ENCODE assay signal across 1 cellular context in the genomic region with DNA sequence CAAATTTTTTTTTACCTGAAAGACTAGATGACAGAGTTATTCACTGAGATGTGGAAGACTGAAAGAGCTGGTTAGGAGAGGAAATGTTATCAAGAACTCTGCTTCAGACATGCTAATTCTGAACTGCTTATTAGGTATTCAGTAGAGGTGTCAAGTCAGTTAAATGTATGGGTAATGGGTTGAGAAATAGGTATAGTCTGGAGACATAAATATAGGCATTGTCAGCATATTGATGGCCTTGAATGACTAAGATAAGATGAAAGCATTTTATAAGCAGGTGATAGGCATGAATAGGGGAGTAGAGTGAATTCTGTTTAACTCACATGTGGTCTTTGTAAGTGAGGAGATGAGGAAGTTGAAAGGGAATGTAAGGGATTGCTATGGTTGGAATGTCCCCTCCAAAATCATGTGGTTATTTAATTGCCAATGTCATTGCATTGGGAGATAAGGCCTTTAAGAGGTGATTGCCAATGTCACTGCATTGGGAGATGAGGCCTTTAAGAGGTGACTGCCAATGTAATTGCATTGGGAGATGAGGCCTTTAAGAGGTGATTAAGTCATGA.
TF ChIP-seq lines count a peak whose summit lies in the region.

No MANE protein-coding gene starts in this region.

TF ChIP-seq in GM23338, 12 proteins besides CTCF, POLR2A, EP300 and RAD21 (continued from another document):
- TF ChIP-seq, protein P1, sequence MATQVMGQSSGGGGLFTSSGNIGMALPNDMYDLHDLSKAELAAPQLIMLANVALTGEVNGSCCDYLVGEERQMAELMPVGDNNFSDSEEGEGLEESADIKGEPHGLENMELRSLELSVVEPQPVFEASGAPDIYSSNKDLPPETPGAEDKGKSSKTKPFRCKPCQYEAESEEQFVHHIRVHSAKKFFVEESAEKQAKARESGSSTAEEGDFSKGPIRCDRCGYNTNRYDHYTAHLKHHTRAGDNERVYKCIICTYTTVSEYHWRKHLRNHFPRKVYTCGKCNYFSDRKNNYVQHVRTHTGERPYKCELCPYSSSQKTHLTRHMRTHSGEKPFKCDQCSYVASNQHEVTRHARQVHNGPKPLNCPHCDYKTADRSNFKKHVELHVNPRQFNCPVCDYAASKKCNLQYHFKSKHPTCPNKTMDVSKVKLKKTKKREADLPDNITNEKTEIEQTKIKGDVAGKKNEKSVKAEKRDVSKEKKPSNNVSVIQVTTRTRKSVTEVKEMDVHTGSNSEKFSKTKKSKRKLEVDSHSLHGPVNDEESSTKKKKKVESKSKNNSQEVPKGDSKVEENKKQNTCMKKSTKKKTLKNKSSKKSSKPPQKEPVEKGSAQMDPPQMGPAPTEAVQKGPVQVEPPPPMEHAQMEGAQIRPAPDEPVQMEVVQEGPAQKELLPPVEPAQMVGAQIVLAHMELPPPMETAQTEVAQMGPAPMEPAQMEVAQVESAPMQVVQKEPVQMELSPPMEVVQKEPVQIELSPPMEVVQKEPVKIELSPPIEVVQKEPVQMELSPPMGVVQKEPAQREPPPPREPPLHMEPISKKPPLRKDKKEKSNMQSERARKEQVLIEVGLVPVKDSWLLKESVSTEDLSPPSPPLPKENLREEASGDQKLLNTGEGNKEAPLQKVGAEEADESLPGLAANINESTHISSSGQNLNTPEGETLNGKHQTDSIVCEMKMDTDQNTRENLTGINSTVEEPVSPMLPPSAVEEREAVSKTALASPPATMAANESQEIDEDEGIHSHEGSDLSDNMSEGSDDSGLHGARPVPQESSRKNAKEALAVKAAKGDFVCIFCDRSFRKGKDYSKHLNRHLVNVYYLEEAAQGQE (IDR thresholded peaks at IDR 0.05; ENCODE audit: unreplicated experiment): no peak
- TF ChIP-seq, protein P2, sequence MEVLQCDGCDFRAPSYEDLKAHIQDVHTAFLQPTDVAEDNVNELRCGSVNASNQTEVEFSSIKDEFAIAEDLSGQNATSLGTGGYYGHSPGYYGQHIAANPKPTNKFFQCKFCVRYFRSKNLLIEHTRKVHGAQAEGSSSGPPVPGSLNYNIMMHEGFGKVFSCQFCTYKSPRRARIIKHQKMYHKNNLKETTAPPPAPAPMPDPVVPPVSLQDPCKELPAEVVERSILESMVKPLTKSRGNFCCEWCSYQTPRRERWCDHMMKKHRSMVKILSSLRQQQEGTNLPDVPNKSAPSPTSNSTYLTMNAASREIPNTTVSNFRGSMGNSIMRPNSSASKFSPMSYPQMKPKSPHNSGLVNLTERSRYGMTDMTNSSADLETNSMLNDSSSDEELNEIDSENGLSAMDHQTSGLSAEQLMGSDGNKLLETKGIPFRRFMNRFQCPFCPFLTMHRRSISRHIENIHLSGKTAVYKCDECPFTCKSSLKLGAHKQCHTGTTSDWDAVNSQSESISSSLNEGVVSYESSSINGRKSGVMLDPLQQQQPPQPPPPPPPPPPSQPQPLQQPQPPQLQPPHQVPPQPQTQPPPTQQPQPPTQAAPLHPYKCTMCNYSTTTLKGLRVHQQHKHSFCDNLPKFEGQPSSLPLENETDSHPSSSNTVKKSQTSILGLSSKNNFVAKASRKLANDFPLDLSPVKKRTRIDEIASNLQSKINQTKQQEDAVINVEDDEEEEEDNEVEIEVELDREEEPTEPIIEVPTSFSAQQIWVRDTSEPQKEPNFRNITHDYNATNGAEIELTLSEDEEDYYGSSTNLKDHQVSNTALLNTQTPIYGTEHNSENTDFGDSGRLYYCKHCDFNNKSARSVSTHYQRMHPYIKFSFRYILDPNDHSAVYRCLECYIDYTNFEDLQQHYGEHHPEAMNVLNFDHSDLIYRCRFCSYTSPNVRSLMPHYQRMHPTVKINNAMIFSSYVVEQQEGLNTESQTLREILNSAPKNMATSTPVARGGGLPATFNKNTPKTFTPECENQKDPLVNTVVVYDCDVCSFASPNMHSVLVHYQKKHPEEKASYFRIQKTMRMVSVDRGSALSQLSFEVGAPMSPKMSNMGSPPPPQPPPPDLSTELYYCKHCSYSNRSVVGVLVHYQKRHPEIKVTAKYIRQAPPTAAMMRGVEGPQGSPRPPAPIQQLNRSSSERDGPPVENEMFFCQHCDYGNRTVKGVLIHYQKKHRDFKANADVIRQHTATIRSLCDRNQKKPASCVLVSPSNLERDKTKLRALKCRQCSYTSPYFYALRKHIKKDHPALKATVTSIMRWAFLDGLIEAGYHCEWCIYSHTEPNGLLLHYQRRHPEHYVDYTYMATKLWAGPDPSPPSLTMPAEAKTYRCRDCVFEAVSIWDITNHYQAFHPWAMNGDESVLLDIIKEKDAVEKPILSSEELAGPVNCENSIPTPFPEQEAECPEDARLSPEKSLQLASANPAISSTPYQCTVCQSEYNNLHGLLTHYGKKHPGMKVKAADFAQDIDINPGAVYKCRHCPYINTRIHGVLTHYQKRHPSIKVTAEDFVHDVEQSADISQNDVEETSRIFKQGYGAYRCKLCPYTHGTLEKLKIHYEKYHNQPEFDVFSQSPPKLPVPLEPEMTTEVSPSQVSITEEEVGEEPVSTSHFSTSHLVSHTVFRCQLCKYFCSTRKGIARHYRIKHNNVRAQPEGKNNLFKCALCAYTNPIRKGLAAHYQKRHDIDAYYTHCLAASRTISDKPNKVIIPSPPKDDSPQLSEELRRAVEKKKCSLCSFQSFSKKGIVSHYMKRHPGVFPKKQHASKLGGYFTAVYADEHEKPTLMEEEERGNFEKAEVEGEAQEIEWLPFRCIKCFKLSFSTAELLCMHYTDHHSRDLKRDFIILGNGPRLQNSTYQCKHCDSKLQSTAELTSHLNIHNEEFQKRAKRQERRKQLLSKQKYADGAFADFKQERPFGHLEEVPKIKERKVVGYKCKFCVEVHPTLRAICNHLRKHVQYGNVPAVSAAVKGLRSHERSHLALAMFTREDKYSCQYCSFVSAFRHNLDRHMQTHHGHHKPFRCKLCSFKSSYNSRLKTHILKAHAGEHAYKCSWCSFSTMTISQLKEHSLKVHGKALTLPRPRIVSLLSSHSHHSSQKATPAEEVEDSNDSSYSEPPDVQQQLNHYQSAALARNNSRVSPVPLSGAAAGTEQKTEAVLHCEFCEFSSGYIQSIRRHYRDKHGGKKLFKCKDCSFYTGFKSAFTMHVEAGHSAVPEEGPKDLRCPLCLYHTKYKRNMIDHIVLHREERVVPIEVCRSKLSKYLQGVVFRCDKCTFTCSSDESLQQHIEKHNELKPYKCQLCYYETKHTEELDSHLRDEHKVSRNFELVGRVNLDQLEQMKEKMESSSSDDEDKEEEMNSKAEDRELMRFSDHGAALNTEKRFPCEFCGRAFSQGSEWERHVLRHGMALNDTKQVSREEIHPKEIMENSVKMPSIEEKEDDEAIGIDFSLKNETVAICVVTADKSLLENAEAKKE (CRISPR knock-in tag; IDR thresholded peaks at IDR 0.05): no peak
- TF ChIP-seq POLR2AphosphoS5 (IDR thresholded peaks at IDR 0.05; ENCODE audit: low read depth) (no peak), STAT1 (IDR thresholded peaks at IDR 0.05; ENCODE audit: unreplicated experiment) (no peak), EZH2phosphoT487 (IDR thresholded peaks at IDR 0.05; ENCODE audit: unreplicated experiment) (no peak), EZH2 (IDR thresholded peaks at IDR 0.05; ENCODE audit: low read depth, unreplicated experiment) (no peak)
